ENCODE assay signal across 1 cellular context in the genomic region with DNA sequence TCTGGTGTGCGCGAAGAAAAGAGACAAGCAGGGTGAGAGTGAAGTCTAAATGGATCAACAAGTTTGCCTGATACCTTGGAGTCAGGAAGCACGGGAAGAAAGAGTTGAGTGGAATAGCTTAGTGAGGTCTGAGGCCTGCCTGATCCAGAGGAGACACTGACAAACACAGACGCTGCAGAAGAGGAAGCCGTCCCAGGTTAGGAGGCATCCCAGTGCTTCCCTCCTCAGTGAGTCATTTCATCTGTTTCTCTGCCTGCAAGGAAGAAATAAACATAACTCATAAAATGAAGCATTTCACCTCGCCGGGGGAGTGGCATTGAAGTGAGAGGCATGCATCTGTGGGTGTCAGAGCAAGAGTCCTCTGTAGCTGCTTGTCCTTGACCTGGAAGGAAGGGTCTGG.
TF ChIP-seq lines count a peak whose summit lies in the region.

No MANE protein-coding gene starts in this region.

TF ChIP-seq in IMR-90, 13 proteins besides CTCF, POLR2A, EP300 and RAD21:
- TF ChIP-seq NFE2L2 (IDR thresholded peaks at IDR 0.05; ENCODE audit: low read depth, low read length) (no peak), MXI1 (IDR thresholded peaks at IDR 0.05; ENCODE audit: borderline replicate concordance, low read depth, low read length) (no peak), CHD1 (IDR thresholded peaks at IDR 0.05; ENCODE audit: low read depth, low read length) (no peak), FOS (IDR thresholded peaks at IDR 0.05; ENCODE audit: low read depth, low read length) (peak; percentile 26; the same call in 1 of the 2 replicates)
- TF ChIP-seq, protein P1, sequence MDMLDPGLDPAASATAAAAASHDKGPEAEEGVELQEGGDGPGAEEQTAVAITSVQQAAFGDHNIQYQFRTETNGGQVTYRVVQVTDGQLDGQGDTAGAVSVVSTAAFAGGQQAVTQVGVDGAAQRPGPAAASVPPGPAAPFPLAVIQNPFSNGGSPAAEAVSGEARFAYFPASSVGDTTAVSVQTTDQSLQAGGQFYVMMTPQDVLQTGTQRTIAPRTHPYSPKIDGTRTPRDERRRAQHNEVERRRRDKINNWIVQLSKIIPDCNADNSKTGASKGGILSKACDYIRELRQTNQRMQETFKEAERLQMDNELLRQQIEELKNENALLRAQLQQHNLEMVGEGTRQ (IDR thresholded peaks at IDR 0.05; ENCODE audit: low read depth, low read length), result no peak
